9 cellular contexts compared by ENCODE assay signal in genomic region chr11:75270896-75271415, GRCh38. TPM values are rescaled to one million over a fixed set of nuclear protein-coding genes. Genes with fewer than 3 reads are reported as not detected.
DNase-seq lines count a peak whose midpoint lies in the region; ATAC-seq, FAIRE-seq and TF ChIP-seq lines count a peak whose summit lies in the region.
"Had no signal": no experiment of that assay in that cellular context is flagged by ENCODE, and none has a peak within 500 bp of the region (broad histone marks: within the 10 kb centered on the region; RNA-seq: fewer than 3 reads in every experiment).

No MANE protein-coding gene starts in this region.

- peak; percentile 57 for TF ChIP-seq RAD21 in HCT116 (IDR thresholded peaks at IDR 0.05; ENCODE audit: low read depth)

- no peak overlapping the region for H3K9ac ChIP-seq in HCT116 (ENCODE audit: low read length)

- no peak overlapping the region for H3K4me3 ChIP-seq in HCT116 (replicated peaks in 1 of 2; ENCODE audit: low read depth in 1 of 2, low read length in 2 of 2)
- H3K4me3 ChIP-seq: left lung had no signal

- H3K9me3 ChIP-seq in HCT116 (ENCODE audit: control insufficient read depth in 1 of 2, insufficient read depth in 1 of 2, low read depth in 1 of 2, low read length in 2 of 2): no peaks in the 10 kb centered on the region
- H3K9me3 ChIP-seq: left lung had no signal

- no peaks in the 10 kb centered on the region for H3K9me2 ChIP-seq in HCT116 (ENCODE audit: insufficient read depth)

- no TSS peak for BruUV-seq in HCT116 (replicated peaks; lab: Mats Ljungman, UMichigan)

- no peak for FAIRE-seq in H54 (lab: Jason Lieb, UNC)

- no peaks in the 10 kb centered on the region for H3K27me3 Mint-ChIP-seq in naive thymus-derived CD8-positive, alpha-beta T cell

- no peaks in the 10 kb centered on the region for H3K27me3 ChIP-seq in HCT116 (ENCODE audit: insufficient read depth, low read length)
- H3K27me3 ChIP-seq: left lung had no signal

- peak overlapping the region; percentile 7 to 16 for H3K27ac Mint-ChIP-seq in activated naive CD4-positive, alpha-beta T cell treated with anti-CD3 and anti-CD28 coated beads, Interleukin-2, amount 50 U/mL, for 72 hours
- H3K27ac Mint-ChIP-seq in naive thymus-derived CD8-positive, alpha-beta T cell: peak overlapping the region; percentile 83 to 98 (median 92)

- H3K4me1 ChIP-seq in HCT116 (ENCODE audit: control insufficient read depth in 1 of 2, insufficient read depth in 2 of 2, low read length in 2 of 2): no peaks in the 10 kb centered on the region

- H3K4me1 Mint-ChIP-seq in naive thymus-derived CD8-positive, alpha-beta T cell: peaks cover 21 to 47% (median 43%) of the 10 kb centered on the region in 4 donors

- ATAC-seq in HCT116 (peak; percentile 70), GM18498 (IDR thresholded peaks at IDR 0.05; ENCODE audit: unreplicated experiment) (no peak)
- no peak for ATAC-seq in activated naive CD4-positive, alpha-beta T cell treated with anti-CD3 and anti-CD28 coated beads, Interleukin-2, amount 50 U/mL, for 72 hours
- no peak for ATAC-seq in naive thymus-derived CD8-positive, alpha-beta T cell
- ATAC-seq: left lung had no signal

- H4K20me1 ChIP-seq in HCT116 (ENCODE audit: insufficient read depth): no peaks in the 10 kb centered on the region

- intact Hi-C loops in HCT116 (cut with micrococcal nuclease): no loop called here

- no peak overlapping the region for H3K4me2 ChIP-seq in HCT116 (ENCODE audit: low read length)

- H3K4me3 Mint-ChIP-seq in naive thymus-derived CD8-positive, alpha-beta T cell: peak overlapping the region in 2 of 10 donors; percentile 16 to 17

- RAD21 ChIA-PET in HCT116 (lab: Charles Lee; ENCODE audit: low non-redundant PET in 1 of 2, low total read pairs in 2 of 2, uncharacterized antibody in 2 of 2, unreplicated experiment in 2 of 2): interaction anchor here in 1 of 2 experiments (0.6 to 0.7 kb wide), 2 partner anchors 107 to 131 kb away, joined by 3 to 4 read pairs; no protein-coding TSS in a partner anchor

- TF ChIP-seq POLR2A in HCT116 (IDR thresholded peaks at IDR 0.05; ENCODE audit: borderline replicate concordance, extremely low read depth, insufficient read depth, insufficient read length): no peak
- TF ChIP-seq POLR2A in H54 (IDR thresholded peaks at IDR 0.05; ENCODE audit: low read depth, low read length): no peak

- peaks cover 0 to 4% of the 10 kb centered on the region in 2 experiments; a peak in 1 of 4 replicates for H3K36me3 ChIP-seq in HCT116 (ENCODE audit: control insufficient read depth in 1 of 2, insufficient read depth in 2 of 2, low read length in 2 of 2)

- H2AFZ ChIP-seq in HCT116 (ENCODE audit: low read depth, low read length, poor library complexity, severe bottlenecking): no peak overlapping the region

- H3K9me3 Mint-ChIP-seq in activated naive CD4-positive, alpha-beta T cell treated with anti-CD3 and anti-CD28 coated beads, Interleukin-2, amount 50 U/mL, for 72 hours: no peaks in the 10 kb centered on the region
- H3K9me3 Mint-ChIP-seq in naive thymus-derived CD8-positive, alpha-beta T cell: no peaks in the 10 kb centered on the region

- H3K79me2 ChIP-seq in HCT116 (ENCODE audit: insufficient read depth, low read length): no peaks in the 10 kb centered on the region

- CTCF ChIA-PET in HCT116 (lab: Charles Lee): interaction anchor here (0.8 to 2.4 kb wide), 11 partner anchors 9 to 342 kb away, joined by 3 to 10 read pairs (median 4); no protein-coding TSS in a partner anchor

- peak; percentile 44 for DNase-seq in NCI-H748 (lab: John Stamatoyannopoulos, UW; ENCODE audit: unreplicated experiment)
- DNase-seq in NCI-H748 treated with DMSO at 0.1 percent for 48 hours (lab: John Stamatoyannopoulos, UW): no peak
- peak; percentile 13 for DNase-seq in HCT116 (ENCODE audit: low read depth, low spot score)
- DNase-seq in activated naive CD4-positive, alpha-beta T cell treated with anti-CD3 and anti-CD28 coated beads, Interleukin-2, amount 50 U/mL, for 72 hours (ENCODE audit: low spot score in 2 of 2): no peak
- DNase-seq in naive thymus-derived CD8-positive, alpha-beta T cell: peak in 4 of 10 donors; percentile 29 to 47 (median 38)
- DNase-seq in H54 (ENCODE audit: insufficient read length, low spot score): no peak
- DNase-seq in mesenteric fat pad (ENCODE audit: low spot score): no peak

- POLR2A ChIA-PET in HCT116 (lab: Charles Lee): no interaction called here
- POLR2A ChIA-PET in naive thymus-derived CD8-positive, alpha-beta T cell (lab: Charles Lee): interaction anchor here (0.6 to 11.2 kb wide), 8 partner anchors 8 to 324 kb away, joined by 3 to 146 read pairs (median 6); partner anchors contain the start of gene TPBGL

- peak; percentile 51 to 59 (median 55); a peak in 5 of 6 replicates for TF ChIP-seq CTCF in HCT116 (IDR thresholded peaks at IDR 0.05 in 2 of 3, conservative IDR thresholded peaks at IDR 0.05 in 1 of 3; ENCODE audit: borderline replicate concordance in 1 of 3, insufficient read depth in 1 of 3, low read depth in 2 of 3, low read length in 2 of 3)

- no peak overlapping the region for H3K27ac ChIP-seq in HCT116 (ENCODE audit: low read depth, low read length)
- H3K27ac ChIP-seq: left lung had no signal

- peaks cover 0 to 5% of the 10 kb centered on the region in 2 donors for H3K36me3 Mint-ChIP-seq in activated naive CD4-positive, alpha-beta T cell treated with anti-CD3 and anti-CD28 coated beads, Interleukin-2, amount 50 U/mL, for 72 hours
- peaks cover 0 to 36% (median 6%) of the 10 kb centered on the region in 3 donors for H3K36me3 Mint-ChIP-seq in naive thymus-derived CD8-positive, alpha-beta T cell

TF ChIP-seq in HCT116, 20 proteins besides CTCF, POLR2A, EP300 and RAD21:
- TF ChIP-seq YY1 (IDR thresholded peaks at IDR 0.05; ENCODE audit: extremely low read depth, insufficient replicate concordance, low read depth, low read length): no peak
- TF ChIP-seq SIN3A (IDR thresholded peaks at IDR 0.05; ENCODE audit: low read depth): no peak
- TF ChIP-seq TCF7L2 (IDR thresholded peaks at IDR 0.05; ENCODE audit: borderline replicate concordance, extremely low read depth, insufficient read depth, insufficient read length): no peak
- no peak for TF ChIP-seq ZFX (IDR thresholded peaks at IDR 0.05)
- TF ChIP-seq EZH2 (IDR thresholded peaks at IDR 0.05): no peak
- no peak for TF ChIP-seq FOSL1 (IDR thresholded peaks at IDR 0.05; ENCODE audit: low read depth)
- TF ChIP-seq SP1 (IDR thresholded peaks at IDR 0.05; ENCODE audit: low read depth): no peak
- no peak for TF ChIP-seq ZNF274 (IDR thresholded peaks at IDR 0.05; ENCODE audit: low read depth, low read length)
- no peak for TF ChIP-seq CEBPB (IDR thresholded peaks at IDR 0.05; ENCODE audit: low read depth)
- TF ChIP-seq JUND (IDR thresholded peaks at IDR 0.05): no peak
- TF ChIP-seq CBX3 (IDR thresholded peaks at IDR 0.05; ENCODE audit: low read depth): no peak
- TF ChIP-seq ATF3 (IDR thresholded peaks at IDR 0.05): no peak; the same call in 1 of the 2 replicates
- TF ChIP-seq MAX (IDR thresholded peaks at IDR 0.05): no peak
TF ChIP-seq in HCT116: peak in this region for 0.

RNA-seq across cellular contexts. Expression of gene TPBGL, which starts 30.4 kb away (rescaled TPM):
- total RNA-seq in HCT116 (2021; ENCODE audit: unreplicated experiment) (0.12 TPM), mesenteric fat pad (1.6 TPM)
- polyA plus RNA-seq in HCT116 (2012): 0.16 and 0.25 TPM in 2 replicates
- under 1 TPM; 0.07 to 0.68 TPM for total RNA-seq in activated naive CD4-positive, alpha-beta T cell treated with anti-CD3 and anti-CD28 coated beads, Interleukin-2, amount 50 U/mL, for 72 hours
- total RNA-seq in naive thymus-derived CD8-positive, alpha-beta T cell: under 1 TPM; 0.16 TPM
- polyA plus RNA-seq in naive thymus-derived CD8-positive, alpha-beta T cell: under 1 TPM; 0.09 to 0.24 (median 0.12) TPM

Comparison
In these comparisons a context has a peak if more than half of its experiments do, and no peak if none do; other contexts are left out.
1. DNase-seq: peak in NCI-H748 (single experiment) and HCT116 (single experiment); none in NCI-H748 treated with DMSO at 0.1 percent for 48 hours (single experiment), activated naive CD4-positive, alpha-beta T cell treated with anti-CD3 and anti-CD28 coated beads, Interleukin-2, amount 50 U/mL, for 72 hours (0 of 2), H54 (single experiment) and mesenteric fat pad (single experiment).